ENCODE assay signal across 21 cellular contexts in the genomic region with DNA sequence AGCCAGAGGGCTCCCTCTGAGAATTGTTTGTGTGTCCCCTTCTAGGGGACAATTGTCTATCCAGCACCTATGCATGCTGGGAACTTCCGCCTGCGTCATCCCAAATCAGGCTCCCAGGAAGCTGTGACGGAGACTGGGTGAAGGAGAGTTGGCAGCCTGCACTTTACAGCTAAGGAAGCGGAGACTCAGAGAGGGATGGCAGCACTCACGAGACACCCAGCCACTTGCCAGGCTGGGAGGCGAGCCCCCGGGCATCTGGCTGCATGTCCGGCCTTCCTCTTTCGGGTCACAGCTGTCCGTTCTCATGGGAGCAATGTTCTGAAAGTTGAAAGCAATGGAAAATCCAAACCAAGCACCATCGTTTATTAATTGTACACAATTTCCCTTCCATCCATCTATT. TPM values are rescaled to one million over a fixed set of nuclear protein-coding genes. Genes with fewer than 3 reads are reported as not detected.
"Had no signal": no experiment of that assay in that cellular context is flagged by ENCODE, and none has a peak within 500 bp of the region (broad histone marks: within the 10 kb centered on the region; RNA-seq: fewer than 3 reads in every experiment).

No MANE protein-coding gene starts in this region.

- H3K9ac ChIP-seq: neural progenitor cell had no signal

- H3K9me3 Mint-ChIP-seq: effector memory CD8-positive, alpha-beta T cell; natural killer cell; neural progenitor cell; stimulated activated naive CD8-positive, alpha-beta T cell treated with anti-CD3 and anti-CD28 coated beads, Interleukin-15, Interleukin-2, amounts not matched to agents 100 ng/mL and 50 ng/mL, for 24 hours had no signal

- H3K27ac ChIP-seq: heart left ventricle, neural progenitor cell, pancreas, tibial artery, upper lobe of right lung had no signal

- H3K4me1 ChIP-seq: heart left ventricle, neural progenitor cell, pancreas, tibial artery, upper lobe of right lung had no signal

- ATAC-seq: effector memory CD8-positive, alpha-beta T cell; heart left ventricle; left lobe of liver; natural killer cell; pancreas; right cardiac atrium; stimulated activated effector memory CD8-positive, alpha-beta T cell treated with anti-CD3 and anti-CD28 coated beads, Interleukin-12 subunit alpha, Interleukin-12 subunit beta, amount 100 ng/mL, for 72 hours; upper lobe of right lung had no signal

- H3K36me3 ChIP-seq: heart left ventricle, neural progenitor cell, pancreas, tibial artery, upper lobe of right lung had no signal

- H3K4me3 Mint-ChIP-seq: effector memory CD8-positive, alpha-beta T cell; mesothelial cell of epicardium; natural killer cell; neural progenitor cell; stimulated activated effector memory CD8-positive, alpha-beta T cell treated with anti-CD3 and anti-CD28 coated beads, Interleukin-12 subunit alpha, Interleukin-12 subunit beta, amount 100 ng/mL, for 72 hours; stimulated activated naive CD8-positive, alpha-beta T cell treated with anti-CD3 and anti-CD28 coated beads, Interleukin-15, Interleukin-2, amounts not matched to agents 100 ng/mL and 50 ng/mL, for 24 hours had no signal

- H3K4me3 ChIP-seq: heart left ventricle, neural progenitor cell, pancreas, tibial artery, upper lobe of right lung had no signal

- H3K9me3 ChIP-seq: pancreas, upper lobe of right lung had no signal

- H3K36me3 Mint-ChIP-seq: mesothelial cell of epicardium; natural killer cell; neural progenitor cell; stimulated activated effector memory CD8-positive, alpha-beta T cell treated with anti-CD3 and anti-CD28 coated beads, Interleukin-12 subunit alpha, Interleukin-12 subunit beta, amount 100 ng/mL, for 72 hours had no signal

- DNase-seq: effector memory CD8-positive, alpha-beta T cell; erythroblast; heart left ventricle; hippocampal formation; natural killer cell; nucleus accumbens; pancreas; right cardiac atrium; small intestine; stimulated activated CD4-positive, alpha-beta T cell treated with anti-CD3 and anti-CD28 coated beads, Interleukin-4, amount 100 ng/mL, for 1 hour; stimulated activated CD8-positive, alpha-beta memory T cell treated with anti-CD3 and anti-CD28 coated beads, Interleukin-4, amount 100 ng/mL, for 48 hours; tibial artery; upper lobe of right lung had no signal

- H3K4me2 ChIP-seq: neural progenitor cell had no signal

- H3K4me1 Mint-ChIP-seq: mesothelial cell of epicardium; natural killer cell; neural progenitor cell; stimulated activated effector memory CD8-positive, alpha-beta T cell treated with anti-CD3 and anti-CD28 coated beads, Interleukin-12 subunit alpha, Interleukin-12 subunit beta, amount 100 ng/mL, for 72 hours had no signal

- H3K27ac Mint-ChIP-seq: effector memory CD8-positive, alpha-beta T cell; mesothelial cell of epicardium; natural killer cell; neural progenitor cell; progenitor cell of endocrine pancreas; stimulated activated effector memory CD8-positive, alpha-beta T cell treated with anti-CD3 and anti-CD28 coated beads, Interleukin-12 subunit alpha, Interleukin-12 subunit beta, amount 100 ng/mL, for 72 hours; stimulated activated naive CD8-positive, alpha-beta T cell treated with anti-CD3 and anti-CD28 coated beads, Interleukin-15, Interleukin-2, amounts not matched to agents 100 ng/mL and 50 ng/mL, for 24 hours had no signal

RNA-seq across cellular contexts. Expression of a gene that starts 45.5 kb away (rescaled TPM):
- total RNA-seq: glomerular endothelial cell, heart left ventricle, myocyte, natural killer cell, right cardiac atrium had no signal
- polyA plus RNA-seq: heart left ventricle had no signal
